Comparison of ENCODE assay signal across 1 cellular context in the genomic region with DNA sequence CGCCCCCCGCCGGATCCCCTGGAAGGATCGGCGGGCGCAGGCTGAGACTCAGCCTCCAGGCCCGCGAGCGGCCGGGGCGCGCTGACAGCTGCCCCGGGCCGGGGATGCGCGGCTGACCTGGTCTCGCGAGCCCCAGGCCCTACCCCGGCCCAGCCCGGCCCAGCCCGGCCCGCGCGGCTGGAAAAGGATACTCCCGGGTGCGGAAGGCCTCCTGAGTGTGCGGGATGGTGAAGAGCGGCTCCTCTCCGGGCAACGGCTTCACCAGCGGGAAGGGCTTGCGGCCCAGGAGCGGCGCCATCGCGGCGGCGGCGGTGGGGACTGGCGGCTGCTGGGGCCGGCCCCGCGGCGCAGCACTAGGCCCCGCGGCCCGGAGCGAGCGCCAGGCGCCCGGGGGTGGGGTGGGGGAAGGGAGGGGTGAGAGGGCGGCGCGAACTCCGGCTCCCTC.
TF ChIP-seq lines count a peak whose summit lies in the region.

No MANE protein-coding gene starts in this region.

TF ChIP-seq in IMR-90, 13 proteins besides CTCF, POLR2A, EP300 and RAD21:
- TF ChIP-seq RFX5 (IDR thresholded peaks at IDR 0.05; ENCODE audit: low read depth, low read length) (no peak), BHLHE40 (IDR thresholded peaks at IDR 0.05; ENCODE audit: low read depth, low read length) (no peak), FOS (IDR thresholded peaks at IDR 0.05; ENCODE audit: low read depth, low read length) (no peak), CHD1 (IDR thresholded peaks at IDR 0.05; ENCODE audit: low read depth, low read length) (no peak)
